Comparison of ENCODE assay signal across 1 cellular context in the genomic region with DNA sequence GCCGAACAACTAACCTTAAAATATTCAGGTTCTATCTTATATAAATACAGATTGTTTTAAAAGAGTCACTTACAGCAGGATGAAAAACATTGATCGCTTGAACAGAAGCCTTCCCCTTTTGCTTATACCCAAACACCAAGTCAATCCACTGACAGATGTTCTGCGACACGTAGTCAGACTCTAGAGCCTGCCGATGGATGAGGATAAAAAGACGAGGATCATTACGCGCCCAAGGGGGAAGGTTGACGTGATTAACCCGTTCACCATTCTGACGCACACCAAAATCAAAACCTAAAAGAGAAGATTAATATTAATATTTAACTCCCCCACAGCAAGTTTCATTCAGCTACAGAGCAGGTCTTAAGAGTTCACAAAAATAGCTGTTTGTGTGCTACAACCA.
TF ChIP-seq lines count a peak whose summit lies in the region.

No MANE protein-coding gene starts in this region.

TF ChIP-seq in SK-N-SH, 30 proteins besides CTCF, POLR2A, EP300 and RAD21 (continued from another document):
- TF ChIP-seq, protein P1, sequence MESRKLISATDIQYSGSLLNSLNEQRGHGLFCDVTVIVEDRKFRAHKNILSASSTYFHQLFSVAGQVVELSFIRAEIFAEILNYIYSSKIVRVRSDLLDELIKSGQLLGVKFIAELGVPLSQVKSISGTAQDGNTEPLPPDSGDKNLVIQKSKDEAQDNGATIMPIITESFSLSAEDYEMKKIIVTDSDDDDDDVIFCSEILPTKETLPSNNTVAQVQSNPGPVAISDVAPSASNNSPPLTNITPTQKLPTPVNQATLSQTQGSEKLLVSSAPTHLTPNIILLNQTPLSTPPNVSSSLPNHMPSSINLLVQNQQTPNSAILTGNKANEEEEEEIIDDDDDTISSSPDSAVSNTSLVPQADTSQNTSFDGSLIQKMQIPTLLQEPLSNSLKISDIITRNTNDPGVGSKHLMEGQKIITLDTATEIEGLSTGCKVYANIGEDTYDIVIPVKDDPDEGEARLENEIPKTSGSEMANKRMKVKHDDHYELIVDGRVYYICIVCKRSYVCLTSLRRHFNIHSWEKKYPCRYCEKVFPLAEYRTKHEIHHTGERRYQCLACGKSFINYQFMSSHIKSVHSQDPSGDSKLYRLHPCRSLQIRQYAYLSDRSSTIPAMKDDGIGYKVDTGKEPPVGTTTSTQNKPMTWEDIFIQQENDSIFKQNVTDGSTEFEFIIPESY (IDR thresholded peaks at IDR 0.05; ENCODE audit: borderline replicate concordance, low read depth) = no peak
- no peak for TF ChIP-seq FOXJ3 (CRISPR knock-in tag; IDR thresholded peaks at IDR 0.05)
- no peak for TF ChIP-seq FOSL2 (IDR thresholded peaks at IDR 0.05; ENCODE audit: borderline replicate concordance, low read depth)
- TF ChIP-seq, protein P2, sequence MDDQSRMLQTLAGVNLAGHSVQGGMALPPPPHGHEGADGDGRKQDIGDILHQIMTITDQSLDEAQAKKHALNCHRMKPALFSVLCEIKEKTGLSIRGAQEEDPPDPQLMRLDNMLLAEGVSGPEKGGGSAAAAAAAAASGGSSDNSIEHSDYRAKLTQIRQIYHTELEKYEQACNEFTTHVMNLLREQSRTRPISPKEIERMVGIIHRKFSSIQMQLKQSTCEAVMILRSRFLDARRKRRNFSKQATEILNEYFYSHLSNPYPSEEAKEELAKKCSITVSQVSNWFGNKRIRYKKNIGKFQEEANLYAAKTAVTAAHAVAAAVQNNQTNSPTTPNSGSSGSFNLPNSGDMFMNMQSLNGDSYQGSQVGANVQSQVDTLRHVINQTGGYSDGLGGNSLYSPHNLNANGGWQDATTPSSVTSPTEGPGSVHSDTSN (IDR thresholded peaks at IDR 0.05) = no peak
- TF ChIP-seq, protein P3, sequence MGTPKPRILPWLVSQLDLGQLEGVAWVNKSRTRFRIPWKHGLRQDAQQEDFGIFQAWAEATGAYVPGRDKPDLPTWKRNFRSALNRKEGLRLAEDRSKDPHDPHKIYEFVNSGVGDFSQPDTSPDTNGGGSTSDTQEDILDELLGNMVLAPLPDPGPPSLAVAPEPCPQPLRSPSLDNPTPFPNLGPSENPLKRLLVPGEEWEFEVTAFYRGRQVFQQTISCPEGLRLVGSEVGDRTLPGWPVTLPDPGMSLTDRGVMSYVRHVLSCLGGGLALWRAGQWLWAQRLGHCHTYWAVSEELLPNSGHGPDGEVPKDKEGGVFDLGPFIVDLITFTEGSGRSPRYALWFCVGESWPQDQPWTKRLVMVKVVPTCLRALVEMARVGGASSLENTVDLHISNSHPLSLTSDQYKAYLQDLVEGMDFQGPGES (IDR thresholded peaks at IDR 0.05; ENCODE audit: low read depth, low read length) = no peak
- TF ChIP-seq RFX5 (IDR thresholded peaks at IDR 0.05; ENCODE audit: low read length) = no peak
- no peak for TF ChIP-seq TEAD4 (IDR thresholded peaks at IDR 0.05; ENCODE audit: borderline replicate concordance, insufficient read depth)
- TF ChIP-seq, protein P4, sequence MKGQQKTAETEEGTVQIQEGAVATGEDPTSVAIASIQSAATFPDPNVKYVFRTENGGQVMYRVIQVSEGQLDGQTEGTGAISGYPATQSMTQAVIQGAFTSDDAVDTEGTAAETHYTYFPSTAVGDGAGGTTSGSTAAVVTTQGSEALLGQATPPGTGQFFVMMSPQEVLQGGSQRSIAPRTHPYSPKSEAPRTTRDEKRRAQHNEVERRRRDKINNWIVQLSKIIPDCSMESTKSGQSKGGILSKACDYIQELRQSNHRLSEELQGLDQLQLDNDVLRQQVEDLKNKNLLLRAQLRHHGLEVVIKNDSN (IDR thresholded peaks at IDR 0.05; ENCODE audit: borderline replicate concordance, low read depth) = no peak
- no peak for TF ChIP-seq ELF1 (IDR thresholded peaks at IDR 0.05)
- TF ChIP-seq RCOR1 (IDR thresholded peaks at IDR 0.05; ENCODE audit: low read length) = no peak
